In genomic region chr5:68848086-68848485, GRCh38 we compare ENCODE assay signal across 24 cellular contexts.
DNase-seq lines count a peak whose midpoint lies in the region; ATAC-seq and TF ChIP-seq lines count a peak whose summit lies in the region.
"Had no signal": no experiment of that assay in that cellular context is flagged by ENCODE, and none has a peak within 500 bp of the region (broad histone marks: within the 10 kb centered on the region; RNA-seq: fewer than 3 reads in every experiment).

No MANE protein-coding gene starts in this region.

- no peaks in the 10 kb centered on the region for H3K36me3 Mint-ChIP-seq in stimulated activated memory B cell treated with anti-CD40 and anti-IgM and Interleukin-4, amounts not matched to agents 10 μg/mL and 1 μg/mL and 100 μg/mL, for 72 hours
- H3K36me3 Mint-ChIP-seq: activated naive CD4-positive, alpha-beta T cell treated with anti-CD3 and anti-CD28 coated beads, Interleukin-2, amount 10 ng/mL, durations not matched to agents 7 days and 5 days had no signal

- H3K4me3 Mint-ChIP-seq in stimulated activated memory B cell treated with anti-CD40 and anti-IgM and Interleukin-4, amounts not matched to agents 10 μg/mL and 1 μg/mL and 100 μg/mL, for 72 hours: no peak overlapping the region
- H3K4me3 Mint-ChIP-seq: activated CD4-positive, alpha-beta T cell treated with anti-CD3 and anti-CD28 coated beads, Interleukin-2, amount 10 ng/mL, durations not matched to agents 24 days and 14 days; activated naive CD4-positive, alpha-beta T cell treated with anti-CD3 and anti-CD28 coated beads, Interleukin-2, amount 10 ng/mL, durations not matched to agents 7 days and 5 days; activated T-cell treated with anti-CD3 and anti-CD28 coated beads, Interleukin-2, amount 50 U/mL, for 72 hours had no signal

- no peak overlapping the region for H3K4me3 ChIP-seq in fibroblast of pulmonary artery (replicated peaks; ENCODE audit: low read depth, low read length)
- H3K4me3 ChIP-seq: HAP-1, K562, SJCRH30, thoracic aorta had no signal

- H3K27ac Mint-ChIP-seq in stimulated activated memory B cell treated with anti-CD40 and anti-IgM and Interleukin-4, amounts not matched to agents 10 μg/mL and 1 μg/mL and 100 μg/mL, for 72 hours: no peak overlapping the region
- H3K27ac Mint-ChIP-seq: activated CD4-positive, alpha-beta T cell treated with anti-CD3 and anti-CD28 coated beads, Interleukin-2, amount 10 ng/mL, durations not matched to agents 24 days and 14 days; activated naive CD4-positive, alpha-beta T cell treated with anti-CD3 and anti-CD28 coated beads, Interleukin-2, amount 10 ng/mL, durations not matched to agents 7 days and 5 days; activated T-cell treated with anti-CD3 and anti-CD28 coated beads, Interleukin-2, amount 50 U/mL, for 72 hours had no signal

- no peaks in the 10 kb centered on the region for H3K9me3 Mint-ChIP-seq in stimulated activated memory B cell treated with anti-CD40 and anti-IgM and Interleukin-4, amounts not matched to agents 10 μg/mL and 1 μg/mL and 100 μg/mL, for 72 hours
- H3K9me3 Mint-ChIP-seq: activated naive CD4-positive, alpha-beta T cell treated with anti-CD3 and anti-CD28 coated beads, Interleukin-2, amount 10 ng/mL, durations not matched to agents 7 days and 5 days; activated T-cell treated with anti-CD3 and anti-CD28 coated beads, Interleukin-2, amount 50 U/mL, for 72 hours had no signal

- ATAC-seq in stimulated activated memory B cell treated with anti-CD40 and anti-IgM and Interleukin-4, amounts not matched to agents 10 μg/mL and 1 μg/mL and 100 μg/mL, for 72 hours: peak; percentile 24
- no peak for ATAC-seq in GM19035 (IDR thresholded peaks at IDR 0.05; ENCODE audit: unreplicated experiment)
- ATAC-seq: activated T-cell treated with anti-CD3 and anti-CD28 coated beads, Interleukin-2, amount 50 U/mL, for 72 hours; K562 had no signal

- TF ChIP-seq CTCF in fibroblast of pulmonary artery (IDR thresholded peaks at IDR 0.05; ENCODE audit: low read length, missing control alignments): no peak

- DNase-seq in GM04504 (ENCODE audit: low read depth) (peak; percentile 34), T1000 (lab: John Stamatoyannopoulos, UW) (peak; percentile 51), fibroblast of pulmonary artery (ENCODE audit: low read depth) (peak; percentile 1), NCI-H345 (lab: John Stamatoyannopoulos, UW) (no peak), NCI-H524 (lab: John Stamatoyannopoulos, UW) (no peak)
- DNase-seq: activated CD4-positive, alpha-beta T cell treated with anti-CD3 and anti-CD28 coated beads, Interleukin-2, amount 10 ng/mL, durations not matched to agents 24 days and 14 days; activated naive CD4-positive, alpha-beta T cell treated with anti-CD3 and anti-CD28 coated beads, Interleukin-2, amount 10 ng/mL, durations not matched to agents 7 days and 5 days; activated T-cell treated with anti-CD3 and anti-CD28 coated beads, Interleukin-2, amount 50 U/mL, for 72 hours; anterior cingulate cortex; BE2C; Caco-2; erythroblast; kidney glomerular epithelial cell; NCI-H187; NCI-H82; nucleus accumbens; stimulated activated CD4-positive, alpha-beta T cell treated with anti-CD3 and anti-CD28 coated beads, Interleukin-2, amount 100 ng/mL, for 48 hours; stimulated activated naive CD4-positive, alpha-beta T cell had no signal

- no peaks in the 10 kb centered on the region for H3K4me1 Mint-ChIP-seq in stimulated activated memory B cell treated with anti-CD40 and anti-IgM and Interleukin-4, amounts not matched to agents 10 μg/mL and 1 μg/mL and 100 μg/mL, for 72 hours
- H3K4me1 Mint-ChIP-seq: activated CD4-positive, alpha-beta T cell treated with anti-CD3 and anti-CD28 coated beads, Interleukin-2, amount 10 ng/mL, durations not matched to agents 24 days and 14 days; activated naive CD4-positive, alpha-beta T cell treated with anti-CD3 and anti-CD28 coated beads, Interleukin-2, amount 10 ng/mL, durations not matched to agents 7 days and 5 days had no signal

- no peaks in the 10 kb centered on the region for H3K27me3 Mint-ChIP-seq in stimulated activated memory B cell treated with anti-CD40 and anti-IgM and Interleukin-4, amounts not matched to agents 10 μg/mL and 1 μg/mL and 100 μg/mL, for 72 hours
- H3K27me3 Mint-ChIP-seq: activated CD4-positive, alpha-beta T cell treated with anti-CD3 and anti-CD28 coated beads, Interleukin-2, amount 10 ng/mL, durations not matched to agents 24 days and 14 days had no signal

Comparison
In these comparisons a context has a peak if more than half of its experiments do, and no peak if none do; other contexts are left out.
1. DNase-seq: peak in GM04504 (single experiment), T1000 (single experiment) and fibroblast of pulmonary artery (single experiment); none in NCI-H345 (single experiment) and NCI-H524 (0 of 2).